Comparison of ENCODE assay signal across 20 cellular contexts in the genomic region with DNA sequence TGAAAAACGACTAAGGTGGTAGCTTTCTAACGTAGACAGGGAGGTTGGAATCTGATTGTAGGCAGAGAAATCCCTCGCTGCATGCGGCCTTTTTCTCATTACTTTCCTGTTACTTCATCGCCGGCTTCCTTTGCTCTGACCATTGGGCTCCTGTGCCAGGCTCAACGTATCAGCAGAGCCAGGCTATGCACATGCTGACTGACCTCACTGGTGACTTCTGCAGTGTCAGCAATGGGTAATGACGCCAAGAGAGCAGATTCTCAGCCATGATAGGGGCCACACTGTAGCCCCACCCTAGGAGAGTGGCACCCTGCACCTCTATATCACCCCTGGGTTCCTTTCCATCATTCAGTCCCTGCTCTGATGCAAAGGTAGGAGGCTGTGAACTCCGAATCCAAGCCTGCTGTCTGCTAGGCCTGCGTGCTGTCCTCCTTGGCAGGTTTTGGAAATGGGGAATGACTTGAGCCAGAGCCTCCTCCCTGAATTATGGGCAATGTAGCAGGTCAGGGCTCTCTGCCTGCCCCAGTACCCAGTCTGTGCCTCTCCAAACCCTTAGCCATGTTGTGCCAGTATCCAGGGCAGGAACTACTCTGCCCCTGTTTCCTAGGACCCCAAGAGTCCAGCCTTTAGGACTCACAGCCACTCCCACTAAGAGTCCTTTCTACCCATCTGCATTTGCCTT. TPM values are rescaled to one million over a fixed set of nuclear protein-coding genes. Genes with fewer than 3 reads are reported as not detected.
DNase-seq lines count a peak whose midpoint lies in the region; ATAC-seq and TF ChIP-seq lines count a peak whose summit lies in the region.
"Had no signal": no experiment of that assay in that cellular context is flagged by ENCODE, and none has a peak within 500 bp of the region (broad histone marks: within the 10 kb centered on the region; RNA-seq: fewer than 3 reads in every experiment).

No MANE protein-coding gene starts in this region.

- peak overlapping the region; percentile 7 for H3K27ac Mint-ChIP-seq in activated CD4-positive, alpha-beta T cell treated with anti-CD3 and anti-CD28 coated beads, Interleukin-2, amount 10 ng/mL, durations not matched to agents 24 days and 14 days
- H3K27ac Mint-ChIP-seq in CD8-positive, alpha-beta memory T cell = no peak overlapping the region
- H3K27ac Mint-ChIP-seq: stimulated activated naive CD8-positive, alpha-beta T cell treated with anti-CD3 and anti-CD28 coated beads, Interleukin-15, Interleukin-2, amounts not matched to agents 100 ng/mL and 50 ng/mL, for 24 hours had no signal

- 34 to 41% methylated on average over 10 of the region's 10 CpGs for WGBS in aorta, 2 donors
- WGBS in hepatocyte (ENCODE audit: low lambda C conversion rate, missing lambda C conversion rate) = 86% methylated on average over 10 of the region's 10 CpGs

- CTCF ChIA-PET in CD8-positive, alpha-beta memory T cell (lab: Charles Lee) = interaction anchor here (3.5 kb wide), 1 partner anchor 135 kb away, joined by 15 read pairs; no protein-coding TSS in a partner anchor

- no peak overlapping the region for H3K4me3 Mint-ChIP-seq in activated CD4-positive, alpha-beta T cell treated with anti-CD3 and anti-CD28 coated beads, Interleukin-2, amount 10 ng/mL, durations not matched to agents 24 days and 14 days
- H3K4me3 Mint-ChIP-seq in CD8-positive, alpha-beta memory T cell = no peak overlapping the region
- H3K4me3 Mint-ChIP-seq: naive B cell; stimulated activated naive CD8-positive, alpha-beta T cell treated with anti-CD3 and anti-CD28 coated beads, Interleukin-15, Interleukin-2, amounts not matched to agents 100 ng/mL and 50 ng/mL, for 24 hours had no signal

- peaks cover 0 to 25% of the 10 kb centered on the region in 2 donors for H3K4me1 ChIP-seq in muscle layer of duodenum (ENCODE audit: control insufficient read depth in 1 of 2, insufficient read depth in 2 of 2, low read length in 2 of 2)
- H3K4me1 ChIP-seq in aorta (ENCODE audit: control insufficient read depth in 1 of 2, insufficient read depth in 2 of 2, low read length in 2 of 2) = no peaks in the 10 kb centered on the region
- peaks cover 22% of the 10 kb centered on the region for H3K4me1 ChIP-seq in hepatocyte (ENCODE audit: insufficient read depth)
- no peaks in the 10 kb centered on the region for H3K4me1 ChIP-seq in CD8-positive, alpha-beta memory T cell (ENCODE audit: insufficient read depth, low read length)
- H3K4me1 ChIP-seq: Peyer's patch, right lobe of liver had no signal

- no peaks in the 10 kb centered on the region for H3K27me3 Mint-ChIP-seq in activated CD4-positive, alpha-beta T cell treated with anti-CD3 and anti-CD28 coated beads, Interleukin-2, amount 10 ng/mL, durations not matched to agents 24 days and 14 days
- H3K27me3 Mint-ChIP-seq in CD8-positive, alpha-beta memory T cell = peaks cover 2 to 9% of the 10 kb centered on the region in 2 donors

- peak overlapping the region; percentile 69 for H3K27ac ChIP-seq in muscle layer of duodenum (ENCODE audit: low read length)
- peak overlapping the region; percentile 24 to 94 for H3K27ac ChIP-seq in aorta (ENCODE audit: low read depth in 1 of 2, low read length in 2 of 2)
- no peak overlapping the region for H3K27ac ChIP-seq in hepatocyte
- H3K27ac ChIP-seq in CD8-positive, alpha-beta memory T cell (ENCODE audit: low read depth, low read length) = no peak overlapping the region
- H3K27ac ChIP-seq in brain microvascular endothelial cell = no peak overlapping the region
- H3K27ac ChIP-seq: 22Rv1, right lobe of liver had no signal

- H3K9me3 ChIP-seq in muscle layer of duodenum (ENCODE audit: control insufficient read depth in 1 of 2, low read length in 2 of 2) (no peaks in the 10 kb centered on the region), aorta (ENCODE audit: control insufficient read depth, low read length) (no peaks in the 10 kb centered on the region), hepatocyte (ENCODE audit: low read depth) (no peaks in the 10 kb centered on the region)
- H3K9me3 ChIP-seq in CD8-positive, alpha-beta memory T cell (ENCODE audit: low read length) = no peaks in the 10 kb centered on the region
- H3K9me3 ChIP-seq: Peyer's patch, right lobe of liver had no signal

- H3K36me3 ChIP-seq in muscle layer of duodenum (ENCODE audit: control insufficient read depth in 1 of 2, insufficient read depth in 2 of 2, low read length in 2 of 2) = no peaks in the 10 kb centered on the region
- H3K36me3 ChIP-seq in aorta (ENCODE audit: control insufficient read depth in 1 of 2, insufficient read depth in 2 of 2, low read length in 1 of 2) = no peaks in the 10 kb centered on the region
- no peaks in the 10 kb centered on the region for H3K36me3 ChIP-seq in hepatocyte (replicated peaks; ENCODE audit: insufficient read depth, low read depth)
- H3K36me3 ChIP-seq in CD8-positive, alpha-beta memory T cell (ENCODE audit: insufficient read depth, low read length) = no peaks in the 10 kb centered on the region
- H3K36me3 ChIP-seq in brain microvascular endothelial cell (replicated peaks) = no peaks in the 10 kb centered on the region
- H3K36me3 ChIP-seq: Peyer's patch, right lobe of liver had no signal

- H4K20me1 ChIP-seq in hepatocyte (ENCODE audit: insufficient read depth, poor library complexity, severe bottlenecking) = no peaks in the 10 kb centered on the region

- DNase-seq in activated CD4-positive, alpha-beta T cell treated with anti-CD3 and anti-CD28 coated beads, Interleukin-2, amount 10 ng/mL, durations not matched to agents 24 days and 14 days = no peak
- no peak for DNase-seq in activated CD4-positive, alpha-beta T cell treated with anti-CD3 and anti-CD28 coated beads for 1 hour
- DNase-seq in cerebellum (ENCODE audit: low spot score) (peak; percentile 5), aorta (no peak), hepatocyte (ENCODE audit: low spot score) (no peak), brain microvascular endothelial cell (no peak)
- no peak for DNase-seq in CD8-positive, alpha-beta memory T cell
- DNase-seq: activated CD4-positive, alpha-beta T cell treated with anti-CD3 and anti-CD28 coated beads, Interleukin-2, amount 50 U/mL, for 1 hour; effector memory CD4-positive, alpha-beta T cell; foreskin melanocyte; islet precursor cell; naive B cell; NCI-H1417 treated with DMSO at 0.1 percent for 48 hours; NCI-H446 treated with DMSO at 0.1 percent for 48 hours; Peyer's patch had no signal

- H3K4me3 ChIP-seq in muscle layer of duodenum (ENCODE audit: low read depth in 1 of 2, low read length in 2 of 2) (no peak overlapping the region), aorta (ENCODE audit: low read length in 2 of 2) (no peak overlapping the region), hepatocyte (no peak overlapping the region), brain microvascular endothelial cell (ENCODE audit: low read depth, low read length) (no peak overlapping the region)
- H3K4me3 ChIP-seq in CD8-positive, alpha-beta memory T cell (ENCODE audit: low read length) = no peak overlapping the region
- H3K4me3 ChIP-seq: Peyer's patch, right lobe of liver had no signal

- POLR2A ChIA-PET in CD8-positive, alpha-beta memory T cell (lab: Charles Lee) = no interaction called here

- in situ Hi-C loops in brain microvascular endothelial cell (cut with HindIII; ENCODE audit: low pct_ligation_motif_present, low sequenced_read_pairs) = no loop called here

- TF ChIP-seq CTCF in hepatocyte (IDR thresholded peaks at IDR 0.05; ENCODE audit: poor library complexity) = no peak
- TF ChIP-seq CTCF in brain microvascular endothelial cell (IDR thresholded peaks at IDR 0.05; ENCODE audit: low read depth, low read length, missing control alignments) = no peak

- no peak overlapping the region for H3K4me2 ChIP-seq in hepatocyte

- peaks cover 10% of the 10 kb centered on the region for H3K4me1 Mint-ChIP-seq in activated CD4-positive, alpha-beta T cell treated with anti-CD3 and anti-CD28 coated beads, Interleukin-2, amount 10 ng/mL, durations not matched to agents 24 days and 14 days
- peaks cover 1 to 5% (median 5%) of the 10 kb centered on the region in 3 donors for H3K4me1 Mint-ChIP-seq in CD8-positive, alpha-beta memory T cell

- H3K27me3 ChIP-seq in muscle layer of duodenum (ENCODE audit: low read depth, low read length) = peaks cover 7% of the 10 kb centered on the region
- H3K27me3 ChIP-seq in aorta (ENCODE audit: control insufficient read depth in 1 of 2, insufficient read depth in 2 of 2, low read length in 1 of 2) = no peaks in the 10 kb centered on the region
- no peaks in the 10 kb centered on the region for H3K27me3 ChIP-seq in hepatocyte
- H3K27me3 ChIP-seq in CD8-positive, alpha-beta memory T cell (ENCODE audit: insufficient read depth, low read length, poor library complexity, severe bottlenecking) = no peaks in the 10 kb centered on the region
- no peaks in the 10 kb centered on the region for H3K27me3 ChIP-seq in brain microvascular endothelial cell (replicated peaks)
- H3K27me3 ChIP-seq: Peyer's patch, right lobe of liver had no signal

- H3K9me2 ChIP-seq in hepatocyte (replicated peaks; ENCODE audit: insufficient read depth) = no peaks in the 10 kb centered on the region

- intact Hi-C loops in activated CD4-positive, alpha-beta T cell treated with anti-CD3 and anti-CD28 coated beads, Interleukin-2, amount 10 ng/mL, durations not matched to agents 24 days and 14 days (cut with micrococcal nuclease) = loop anchor here (2.0 kb wide), 1 partner anchor 231 kb away; no protein-coding TSS in a partner anchor
- intact Hi-C loops in aorta (cut with DNase I) = loop anchor here (1.0 to 5.0 kb wide), 3 partner anchors 135 to 179 kb away; no protein-coding TSS in a partner anchor

- no peaks in the 10 kb centered on the region for H3K9me3 Mint-ChIP-seq in activated CD4-positive, alpha-beta T cell treated with anti-CD3 and anti-CD28 coated beads, Interleukin-2, amount 10 ng/mL, durations not matched to agents 24 days and 14 days
- H3K9me3 Mint-ChIP-seq in CD8-positive, alpha-beta memory T cell = no peaks in the 10 kb centered on the region
- H3K9me3 Mint-ChIP-seq: IgD-negative memory B cell; naive B cell; stimulated activated naive CD8-positive, alpha-beta T cell treated with anti-CD3 and anti-CD28 coated beads, Interleukin-15, Interleukin-2, amounts not matched to agents 100 ng/mL and 50 ng/mL, for 24 hours had no signal

- ATAC-seq in aorta (ENCODE audit: low FRiP score) = peak; percentile 17
- ATAC-seq: right lobe of liver had no signal

- no peaks in the 10 kb centered on the region for H3K79me2 ChIP-seq in hepatocyte

- H3K36me3 Mint-ChIP-seq in activated CD4-positive, alpha-beta T cell treated with anti-CD3 and anti-CD28 coated beads, Interleukin-2, amount 10 ng/mL, durations not matched to agents 24 days and 14 days (ENCODE audit: low read depth) = peaks cover 3% of the 10 kb centered on the region
- H3K36me3 Mint-ChIP-seq in CD8-positive, alpha-beta memory T cell = no peaks in the 10 kb centered on the region
- H3K36me3 Mint-ChIP-seq: IgD-negative memory B cell, naive B cell had no signal

- no peak overlapping the region for H2AFZ ChIP-seq in hepatocyte

RNA-seq across cellular contexts. Expression of a gene that starts 11.4 kb away (rescaled TPM):
- 34.2 and 35.1 TPM in 2 replicates for total RNA-seq in activated CD4-positive, alpha-beta T cell treated with anti-CD3 and anti-CD28 coated beads, Interleukin-2, amount 10 ng/mL, durations not matched to agents 24 days and 14 days
- total RNA-seq in cerebellum (47.6 TPM), aorta (10 to 100 TPM; 20.2 to 22.7 TPM), hepatocyte (1.1 and 1.4 TPM in 2 replicates)
- polyA plus RNA-seq in aorta (1 to 10 TPM; 3.3 to 5.9 TPM), hepatocyte (1.7 and 5.2 TPM in 2 replicates)
- total RNA-seq in CD8-positive, alpha-beta memory T cell = 1 to 10 TPM; 1.2 to 1.5 TPM
- polyA plus RNA-seq in CD8-positive, alpha-beta memory T cell = not detected
- polyA plus RNA-seq: IgD-negative memory B cell had no signal

RNA-seq across cellular contexts. Expression of a gene that starts 30.5 kb away (rescaled TPM):
- total RNA-seq in activated CD4-positive, alpha-beta T cell treated with anti-CD3 and anti-CD28 coated beads, Interleukin-2, amount 10 ng/mL, durations not matched to agents 24 days and 14 days = 77.7 and 82.8 TPM in 2 replicates
- total RNA-seq in cerebellum = 71.2 TPM
- 10 to 100 TPM; 43.9 to 47.7 TPM for total RNA-seq in aorta
- 10 to 100 TPM; 46.9 to 55.7 TPM for polyA plus RNA-seq in aorta
- 78.8 and 105 TPM in 2 replicates for total RNA-seq in hepatocyte
- polyA plus RNA-seq in hepatocyte = 61.0 and 65.2 TPM in 2 replicates
- 10 to 100 TPM; 76.9 to 77.2 TPM for total RNA-seq in CD8-positive, alpha-beta memory T cell
- polyA plus RNA-seq in CD8-positive, alpha-beta memory T cell = 55.4 TPM

RNA-seq across cellular contexts. Expression of a gene that starts 48.2 kb away (rescaled TPM):
- total RNA-seq in activated CD4-positive, alpha-beta T cell treated with anti-CD3 and anti-CD28 coated beads, Interleukin-2, amount 10 ng/mL, durations not matched to agents 24 days and 14 days = not detected in 2 replicates
- total RNA-seq in cerebellum (not detected), aorta (not detected), hepatocyte (not detected in 2 replicates)
- polyA plus RNA-seq in aorta (not detected), hepatocyte (not detected in 2 replicates)
- total RNA-seq in CD8-positive, alpha-beta memory T cell = not detected
- not detected for polyA plus RNA-seq in CD8-positive, alpha-beta memory T cell
- total RNA-seq: Peyer's patch, right lobe of liver had no signal
- polyA plus RNA-seq: IgD-negative memory B cell had no signal

Comparison
In these comparisons a context has a peak if more than half of its experiments do, and no peak if none do; other contexts are left out.
1. H3K27ac ChIP-seq: peak in muscle layer of duodenum (single experiment) and aorta (2 of 2); none in hepatocyte (single experiment), CD8-positive, alpha-beta memory T cell (single experiment) and brain microvascular endothelial cell (single experiment).